ENCODE assay signal across 1 cellular context in the genomic region with DNA sequence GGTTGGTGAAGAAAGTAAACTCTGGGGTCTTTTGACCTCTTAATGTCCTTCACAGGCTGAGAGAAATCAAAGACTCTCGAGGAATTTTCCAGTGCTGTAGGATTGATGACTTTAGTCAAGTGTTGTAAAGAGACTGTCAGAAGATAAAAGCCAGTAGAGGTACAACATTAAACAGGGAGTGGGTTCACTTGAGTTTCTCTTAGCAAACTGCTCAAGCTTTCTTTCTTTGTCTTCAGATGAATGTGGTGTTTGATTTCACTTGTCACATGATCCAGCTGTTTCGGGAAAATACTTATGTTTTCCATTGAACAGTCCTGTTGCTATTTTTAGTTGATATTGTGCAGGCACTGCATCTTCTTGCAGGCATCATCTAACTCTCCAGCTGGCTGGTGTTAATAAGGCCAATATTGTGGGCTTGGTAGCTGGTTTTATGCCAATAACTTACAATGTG.
TF ChIP-seq lines count a peak whose summit lies in the region.

No MANE protein-coding gene starts in this region.

TF ChIP-seq in HepG2, 621 proteins besides CTCF, POLR2A, EP300 and RAD21 (continued from another document):
- TF ChIP-seq, protein P1, sequence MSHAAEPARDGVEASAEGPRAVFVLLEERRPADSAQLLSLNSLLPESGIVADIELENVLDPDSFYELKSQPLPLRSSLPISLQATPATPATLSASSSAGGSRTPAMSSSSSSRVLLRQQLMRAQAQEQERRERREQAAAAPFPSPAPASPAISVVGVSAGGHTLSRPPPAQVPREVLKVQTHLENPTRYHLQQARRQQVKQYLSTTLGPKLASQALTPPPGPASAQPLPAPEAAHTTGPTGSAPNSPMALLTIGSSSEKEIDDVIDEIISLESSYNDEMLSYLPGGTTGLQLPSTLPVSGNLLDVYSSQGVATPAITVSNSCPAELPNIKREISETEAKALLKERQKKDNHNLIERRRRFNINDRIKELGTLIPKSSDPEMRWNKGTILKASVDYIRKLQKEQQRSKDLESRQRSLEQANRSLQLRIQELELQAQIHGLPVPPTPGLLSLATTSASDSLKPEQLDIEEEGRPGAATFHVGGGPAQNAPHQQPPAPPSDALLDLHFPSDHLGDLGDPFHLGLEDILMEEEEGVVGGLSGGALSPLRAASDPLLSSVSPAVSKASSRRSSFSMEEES (CRISPR knock-in tag; IDR thresholded peaks at IDR 0.05) = 0 out of 2 replicates have a peak, but pooled peaks have one; percentile 12
- TF ChIP-seq MXI1 (IDR thresholded peaks at IDR 0.05; ENCODE audit: borderline replicate concordance, low read depth, low read length) = no peak
- no peak for TF ChIP-seq SOX13 (IDR thresholded peaks at IDR 0.05)
- TF ChIP-seq SOX13 (CRISPR knock-in tag; conservative IDR thresholded peaks at IDR 0.05 in 1 of 2, IDR thresholded peaks at IDR 0.05 in 1 of 2) = peak in 1 of 2 experiments; percentile 43; a peak in 1 of 4 replicates
- no peak for TF ChIP-seq FOXM1 (CRISPR knock-in tag; IDR thresholded peaks at IDR 0.05)
- TF ChIP-seq ZNF839 (CRISPR knock-in tag; IDR thresholded peaks at IDR 0.05; ENCODE audit: borderline replicate concordance) = no peak
- TF ChIP-seq SUZ12 (IDR thresholded peaks at IDR 0.05; ENCODE audit: low read depth, low read length) = no peak
- TF ChIP-seq ZNF225 (CRISPR knock-in tag; IDR thresholded peaks at IDR 0.05) = no peak
- TF ChIP-seq SNAI1 (CRISPR knock-in tag; IDR thresholded peaks at IDR 0.05; ENCODE audit: borderline replicate concordance) = peak; percentile 81; the same call in 1 of the 2 replicates
- TF ChIP-seq, protein P2, sequence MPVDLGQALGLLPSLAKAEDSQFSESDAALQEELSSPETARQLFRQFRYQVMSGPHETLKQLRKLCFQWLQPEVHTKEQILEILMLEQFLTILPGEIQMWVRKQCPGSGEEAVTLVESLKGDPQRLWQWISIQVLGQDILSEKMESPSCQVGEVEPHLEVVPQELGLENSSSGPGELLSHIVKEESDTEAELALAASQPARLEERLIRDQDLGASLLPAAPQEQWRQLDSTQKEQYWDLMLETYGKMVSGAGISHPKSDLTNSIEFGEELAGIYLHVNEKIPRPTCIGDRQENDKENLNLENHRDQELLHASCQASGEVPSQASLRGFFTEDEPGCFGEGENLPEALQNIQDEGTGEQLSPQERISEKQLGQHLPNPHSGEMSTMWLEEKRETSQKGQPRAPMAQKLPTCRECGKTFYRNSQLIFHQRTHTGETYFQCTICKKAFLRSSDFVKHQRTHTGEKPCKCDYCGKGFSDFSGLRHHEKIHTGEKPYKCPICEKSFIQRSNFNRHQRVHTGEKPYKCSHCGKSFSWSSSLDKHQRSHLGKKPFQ (CRISPR knock-in tag; IDR thresholded peaks at IDR 0.05; ENCODE audit: insufficient replicate concordance) = no peak
- no peak for TF ChIP-seq ZNF235 (CRISPR knock-in tag; IDR thresholded peaks at IDR 0.05; ENCODE audit: borderline replicate concordance)
- TF ChIP-seq FOXA1 (IDR thresholded peaks at IDR 0.05) = no peak
- no peak for TF ChIP-seq FOXA1 (CRISPR knock-in tag; IDR thresholded peaks at IDR 0.05)
- TF ChIP-seq, protein P3, sequence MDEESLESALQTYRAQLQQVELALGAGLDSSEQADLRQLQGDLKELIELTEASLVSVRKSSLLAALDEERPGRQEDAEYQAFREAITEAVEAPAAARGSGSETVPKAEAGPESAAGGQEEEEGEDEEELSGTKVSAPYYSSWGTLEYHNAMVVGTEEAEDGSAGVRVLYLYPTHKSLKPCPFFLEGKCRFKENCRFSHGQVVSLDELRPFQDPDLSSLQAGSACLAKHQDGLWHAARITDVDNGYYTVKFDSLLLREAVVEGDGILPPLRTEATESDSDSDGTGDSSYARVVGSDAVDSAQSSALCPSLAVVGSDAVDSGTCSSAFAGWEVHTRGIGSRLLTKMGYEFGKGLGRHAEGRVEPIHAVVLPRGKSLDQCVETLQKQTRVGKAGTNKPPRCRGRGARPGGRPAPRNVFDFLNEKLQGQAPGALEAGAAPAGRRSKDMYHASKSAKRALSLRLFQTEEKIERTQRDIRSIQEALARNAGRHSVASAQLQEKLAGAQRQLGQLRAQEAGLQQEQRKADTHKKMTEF (CRISPR knock-in tag; IDR thresholded peaks at IDR 0.05) = no peak
- TF ChIP-seq SMAD9 (CRISPR knock-in tag; IDR thresholded peaks at IDR 0.05) = no peak
- TF ChIP-seq POLR2AphosphoS5 (IDR thresholded peaks at IDR 0.05; ENCODE audit: low read depth, low read length) = no peak
- no peak for TF ChIP-seq NFE2 (CRISPR knock-in tag; IDR thresholded peaks at IDR 0.05)
- TF ChIP-seq ZNF337 (CRISPR knock-in tag; IDR thresholded peaks at IDR 0.05; ENCODE audit: borderline replicate concordance, low read depth) = no peak
- no peak for TF ChIP-seq KLF15 (CRISPR knock-in tag; IDR thresholded peaks at IDR 0.05; ENCODE audit: borderline replicate concordance)
- TF ChIP-seq ZNF879 (CRISPR knock-in tag; IDR thresholded peaks at IDR 0.05) = no peak
- no peak for TF ChIP-seq SP4 (CRISPR knock-in tag; IDR thresholded peaks at IDR 0.05)
- no peak for TF ChIP-seq ZNF501 (CRISPR knock-in tag; IDR thresholded peaks at IDR 0.05)
- no peak for TF ChIP-seq ZNF644 (CRISPR knock-in tag; IDR thresholded peaks at IDR 0.05; ENCODE audit: low read depth)
- TF ChIP-seq ELF1 (CRISPR knock-in tag; IDR thresholded peaks at IDR 0.05) = no peak
- TF ChIP-seq SIN3B (IDR thresholded peaks at IDR 0.05; ENCODE audit: low read length) = no peak
- TF ChIP-seq POLR2G (IDR thresholded peaks at IDR 0.05; ENCODE audit: low read depth, low read length) = no peak
